7 cellular contexts compared by ENCODE assay signal in genomic region chrX:2691543-2692220, GRCh38. TPM values are rescaled to one million over a fixed set of nuclear protein-coding genes. Genes with fewer than 3 reads are reported as not detected.
DNase-seq lines count a peak whose midpoint lies in the region; ATAC-seq and TF ChIP-seq lines count a peak whose summit lies in the region.

No MANE protein-coding gene starts in this region.

- no peaks in the 10 kb centered on the region for H3K9me3 ChIP-seq in Loucy (ENCODE audit: insufficient read depth, low read depth, low read length)
- H3K9me3 ChIP-seq in thoracic aorta, result no peaks in the 10 kb centered on the region

- peak; percentile 42 for ATAC-seq in left lobe of liver
- peak; percentile 63 for ATAC-seq in thoracic aorta (ENCODE audit: insufficient number of reproducible peaks, low FRiP score, low read depth)
- ATAC-seq in GM18517 (IDR thresholded peaks at IDR 0.05; ENCODE audit: unreplicated experiment), result no peak

- H3K4me3 ChIP-seq in Loucy (ENCODE audit: low read length, poor library complexity, severe bottlenecking) (peak overlapping the region; percentile 96), thoracic aorta (peak overlapping the region; percentile 77)

- no peaks in the 10 kb centered on the region for H3K9me2 ChIP-seq in Loucy (replicated peaks; ENCODE audit: low read depth, low read length)

- in situ Hi-C loops in T47D (cut with HindIII; ENCODE audit: low pct_unique_long_range_greater_than_20kb, low sequenced_read_pairs), result no loop called here

- H3K9ac ChIP-seq in Loucy (ENCODE audit: low read depth, low read length, poor library complexity, severe bottlenecking), result peak overlapping the region; percentile 92

- peaks cover 7% of the 10 kb centered on the region; the same call in 1 of the 2 replicates for H3F3A ChIP-seq in Loucy (ENCODE audit: low read depth)

- H4K20me1 ChIP-seq in Loucy (ENCODE audit: insufficient read depth, low read length, poor library complexity, severe bottlenecking), result peaks cover 7% of the 10 kb centered on the region

- H3K27me3 ChIP-seq in Loucy (ENCODE audit: insufficient read depth, low read length, poor library complexity, severe bottlenecking) (no peaks in the 10 kb centered on the region), thoracic aorta (replicated peaks; ENCODE audit: insufficient read depth) (no peaks in the 10 kb centered on the region)

- TF ChIP-seq CTCF in GM20000 (IDR thresholded peaks at IDR 0.05; ENCODE audit: extremely low read depth, missing control alignments) (no peak), Loucy (conservative IDR thresholded peaks at IDR 0.05; ENCODE audit: low read length) (no peak), thoracic aorta (IDR thresholded peaks at IDR 0.05) (no peak)

- H3K4me2 ChIP-seq in Loucy (ENCODE audit: low read depth, low read length, poor library complexity, severe bottlenecking), result peak overlapping the region; percentile 98

- peaks cover 51% of the 10 kb centered on the region for H3K79me2 ChIP-seq in Loucy (ENCODE audit: insufficient read depth, low read length)

- peaks cover 27% of the 10 kb centered on the region for H3K4me1 ChIP-seq in Loucy (ENCODE audit: insufficient read depth, low read length, poor library complexity, severe bottlenecking)
- peaks cover 27 to 42% of the 10 kb centered on the region in 2 donors for H3K4me1 ChIP-seq in thoracic aorta (ENCODE audit: control insufficient read depth in 1 of 2, low read depth in 2 of 2)

- H3K27ac ChIP-seq in thoracic aorta, result peak overlapping the region; percentile 76 to 87

- DNase-seq in GM20000 (ENCODE audit: low spot score) (peak; percentile 38), T47D (ENCODE audit: low read depth in 1 of 2, low spot score in 1 of 2) (peak; percentile 36), left lobe of liver (ENCODE audit: low spot score) (peak; percentile 56), thoracic aorta (ENCODE audit: low spot score) (peak; percentile 28)
- no peak for DNase-seq in NK-92 treated with Interleukin-12 subunit alpha and Interleukin-12 subunit beta, amount 100 ng/mL, for 24 hours (lab: John Stamatoyannopoulos, UW)

- H2AFZ ChIP-seq in Loucy (ENCODE audit: low read length), result peak overlapping the region; percentile 60; the same call in 1 of the 2 replicates

- H3K36me3 ChIP-seq in Loucy (ENCODE audit: insufficient read depth, low read length) (no peaks in the 10 kb centered on the region), thoracic aorta (no peaks in the 10 kb centered on the region)

RNA-seq across cellular contexts. Expression of gene CD99, which starts 0.6 kb away (rescaled TPM):
- total RNA-seq in left lobe of liver, result 152 TPM
- total RNA-seq in thoracic aorta, result 100 to 1,000 TPM; 490 to 527 TPM
